ENCODE assay signal across 11 cellular contexts in genomic region chr9:37430841-37431597, GRCh38. TPM values are rescaled to one million over a fixed set of nuclear protein-coding genes. Genes with fewer than 3 reads are reported as not detected.
A peak's percentile ranks its signal among the peaks of the same experiment; 100 is the strongest.
DNase-seq lines count a peak whose midpoint lies in the region; ATAC-seq and TF ChIP-seq lines count a peak whose summit lies in the region.
"Had no signal": no experiment of that assay in that cellular context is flagged by ENCODE, and none has a peak within 500 bp of the region (broad histone marks: within the 10 kb centered on the region; RNA-seq: fewer than 3 reads in every experiment).

No MANE protein-coding gene starts in this region.

- peak overlapping the region; percentile 94 for H3K27ac ChIP-seq in cingulate gyrus (ENCODE audit: low read depth, low read length)
- H3K27ac ChIP-seq in mesendoderm (ENCODE audit: low read depth, low read length) = no peak overlapping the region

- H4K5ac ChIP-seq in mesendoderm (ENCODE audit: low read length) = no peak overlapping the region

- no CpG with 5 or more reads among the region's 14 CpGs for WGBS in mesendoderm (ENCODE audit: extremely low coverage, insufficient coverage, low lambda C conversion rate)

- CTCF ChIA-PET in BJ (lab: Yijun Ruan, JAX) = no interaction called here

- POLR2A ChIA-PET in BJ (lab: Charles Lee) = no interaction called here

- no peak overlapping the region for H2BK5ac ChIP-seq in mesendoderm (ENCODE audit: low read length)

- ATAC-seq in GM19463 (IDR thresholded peaks at IDR 0.05; ENCODE audit: unreplicated experiment) = no peak
- no peak for ATAC-seq in GM18867 (IDR thresholded peaks at IDR 0.05; ENCODE audit: unreplicated experiment)
- no peak for ATAC-seq in HG03175 (IDR thresholded peaks at IDR 0.05; ENCODE audit: unreplicated experiment)

- no peak overlapping the region for H3K4me2 ChIP-seq in mesendoderm (ENCODE audit: low read length)

- H3K23ac ChIP-seq in mesendoderm (ENCODE audit: low read length) = no peak overlapping the region

- DNase-seq in BJ (ENCODE audit: low read depth) = no peak
- DNase-seq in NCI-H2029 treated with DMSO at 0.1 percent for 48 hours (lab: John Stamatoyannopoulos, UW) = peak; percentile 25
- DNase-seq in mesendoderm = peak; percentile 60
- DNase-seq in NCI-H748 (lab: John Stamatoyannopoulos, UW; ENCODE audit: unreplicated experiment) = no peak
- DNase-seq: EL, KG1, mammary epithelial cell had no signal

- H2AK5ac ChIP-seq in mesendoderm (ENCODE audit: low read length) = no peak overlapping the region

- no peaks in the 10 kb centered on the region for H3K79me1 ChIP-seq in mesendoderm (ENCODE audit: low read length)

- H3K27me3 ChIP-seq in BJ (ENCODE audit: control insufficient read depth, insufficient read depth, low read length) = no peaks in the 10 kb centered on the region
- no peaks in the 10 kb centered on the region for H3K27me3 ChIP-seq in mesendoderm (ENCODE audit: insufficient read depth, low read length, poor library complexity)

- no peaks in the 10 kb centered on the region for H3K4me1 ChIP-seq in mesendoderm (ENCODE audit: control insufficient read depth, low read depth, low read length)

- 0 out of 2 replicates have a peak, but pooled peaks have one; percentile 4 for TF ChIP-seq CTCF in BJ (IDR thresholded peaks at IDR 0.05; ENCODE audit: insufficient read depth, low read depth, low read length)

- H3K56ac ChIP-seq in mesendoderm (ENCODE audit: low read length) = no peak overlapping the region

- no peak overlapping the region for H4K8ac ChIP-seq in mesendoderm (ENCODE audit: low read depth, low read length)

- no peaks in the 10 kb centered on the region for H3K79me2 ChIP-seq in mesendoderm (ENCODE audit: control insufficient read depth, insufficient read depth, low read length)

- no peak overlapping the region for H3K18ac ChIP-seq in mesendoderm (ENCODE audit: low read length)

- no peak overlapping the region for H2BK120ac ChIP-seq in mesendoderm (ENCODE audit: low read depth, low read length)

- no peak overlapping the region for H3K9ac ChIP-seq in mesendoderm (ENCODE audit: low read length)

- no peak overlapping the region for H3K4ac ChIP-seq in mesendoderm (ENCODE audit: low read depth, low read length)

- H2BK15ac ChIP-seq in mesendoderm (replicated peaks; ENCODE audit: low read depth) = no peak overlapping the region

- H3K36me3 ChIP-seq in BJ (ENCODE audit: control insufficient read depth, insufficient read depth, low read length) (peaks cover 44% of the 10 kb centered on the region), mesendoderm (ENCODE audit: control insufficient read depth, insufficient read depth, low read length) (peaks cover 9% of the 10 kb centered on the region)

- H3K4me3 ChIP-seq in BJ (ENCODE audit: low read depth, low read length) (no peak overlapping the region), mesendoderm (ENCODE audit: low read length) (no peak overlapping the region)

RNA-seq across cellular contexts. Expression of gene GRHPR, which starts 8.5 kb away (rescaled TPM):
- polyA plus RNA-seq in BJ (2011; rRNA removed) = 159 and 227 TPM in 2 replicates
- 102 and 164 TPM in 2 replicates for polyA minus RNA-seq in BJ (2011; rRNA and poly(A)+ RNA removed)
- 65.0 TPM for polyA plus RNA-seq in mesendoderm (2013, experiment 1 of 2)
- 67.1 TPM for polyA plus RNA-seq in mesendoderm (2013, experiment 2 of 2)

RNA-seq across cellular contexts. Expression of gene ZBTB5, which starts 34.2 kb away (rescaled TPM):
- polyA plus RNA-seq in BJ (2011; rRNA removed) = 11.6 and 12.6 TPM in 2 replicates
- polyA minus RNA-seq in BJ (2011; rRNA and poly(A)+ RNA removed) = 13.9 and 19.7 TPM in 2 replicates
- 3.9 TPM for polyA plus RNA-seq in mesendoderm (2013, experiment 1 of 2)
- polyA plus RNA-seq in mesendoderm (2013, experiment 2 of 2) = 3.9 TPM

RNA-seq across cellular contexts. Expression of gene POLR1E, which starts 54.7 kb away (rescaled TPM):
- 21.6 and 28.7 TPM in 2 replicates for polyA plus RNA-seq in BJ (2011; rRNA removed)
- polyA minus RNA-seq in BJ (2011; rRNA and poly(A)+ RNA removed) = 9.7 and 12.7 TPM in 2 replicates
- 21.0 TPM for polyA plus RNA-seq in mesendoderm (2013, experiment 1 of 2)
- polyA plus RNA-seq in mesendoderm (2013, experiment 2 of 2) = 22.4 TPM

Comparison
In these comparisons a context has a peak if more than half of its experiments do, and no peak if none do; other contexts are left out.
1. DNase-seq: peak in NCI-H2029 treated with DMSO at 0.1 percent for 48 hours (single experiment) and mesendoderm (single experiment); none in BJ (single experiment) and NCI-H748 (single experiment).